ENCODE assay signal across 1 cellular context in the genomic region with DNA sequence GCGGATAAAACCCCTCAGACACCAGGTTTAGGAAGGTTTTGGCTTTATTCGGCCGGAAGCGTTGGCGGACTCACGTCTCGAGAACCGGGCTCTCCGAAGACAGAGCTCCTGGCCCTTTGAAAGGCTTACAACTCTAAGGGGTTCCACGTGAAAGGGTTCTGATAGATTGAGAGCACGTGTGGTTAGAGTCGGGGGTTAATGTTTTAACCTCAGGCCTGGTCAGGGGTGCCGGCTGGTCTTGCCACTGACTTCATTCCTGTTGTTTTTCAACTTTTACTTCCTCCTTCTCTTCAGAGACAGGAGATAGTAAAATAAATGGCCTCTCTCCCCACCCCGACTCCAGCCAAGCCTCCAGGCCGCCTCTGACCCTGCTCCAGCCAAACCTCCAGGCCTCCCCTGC.
TF ChIP-seq lines count a peak whose summit lies in the region.

No MANE protein-coding gene starts in this region.

TF ChIP-seq in HepG2, 621 proteins besides CTCF, POLR2A, EP300 and RAD21:
- TF ChIP-seq ATF1 (CRISPR knock-in tag; IDR thresholded peaks at IDR 0.05) (no peak), ZNF850 (CRISPR knock-in tag; conservative IDR thresholded peaks at IDR 0.05) (no peak), RBM39 (IDR thresholded peaks at IDR 0.05; ENCODE audit: low read depth, low read length, poor library complexity, severe bottlenecking) (no peak), TAF15 (IDR thresholded peaks at IDR 0.05; ENCODE audit: low read depth, low read length, poor library complexity, severe bottlenecking) (no peak), ZNF124 (CRISPR knock-in tag; IDR thresholded peaks at IDR 0.05) (no peak), FOSL1 (CRISPR knock-in tag; IDR thresholded peaks at IDR 0.05; ENCODE audit: borderline replicate concordance) (no peak), SP1 (IDR thresholded peaks at IDR 0.05) (no peak), SP1 (CRISPR knock-in tag; IDR thresholded peaks at IDR 0.05) (no peak), ZNF496 (CRISPR knock-in tag; IDR thresholded peaks at IDR 0.05; ENCODE audit: insufficient replicate concordance) (no peak), ZNF331 (CRISPR knock-in tag; IDR thresholded peaks at IDR 0.05) (no peak), ZNF747 (CRISPR knock-in tag; IDR thresholded peaks at IDR 0.05; ENCODE audit: borderline replicate concordance) (no peak), ZBTB1 (CRISPR knock-in tag; IDR thresholded peaks at IDR 0.05; ENCODE audit: borderline replicate concordance) (no peak), SIN3B (IDR thresholded peaks at IDR 0.05; ENCODE audit: low read length) (no peak), CHCHD3 (CRISPR knock-in tag; IDR thresholded peaks at IDR 0.05) (no peak)
- TF ChIP-seq, protein P1, sequence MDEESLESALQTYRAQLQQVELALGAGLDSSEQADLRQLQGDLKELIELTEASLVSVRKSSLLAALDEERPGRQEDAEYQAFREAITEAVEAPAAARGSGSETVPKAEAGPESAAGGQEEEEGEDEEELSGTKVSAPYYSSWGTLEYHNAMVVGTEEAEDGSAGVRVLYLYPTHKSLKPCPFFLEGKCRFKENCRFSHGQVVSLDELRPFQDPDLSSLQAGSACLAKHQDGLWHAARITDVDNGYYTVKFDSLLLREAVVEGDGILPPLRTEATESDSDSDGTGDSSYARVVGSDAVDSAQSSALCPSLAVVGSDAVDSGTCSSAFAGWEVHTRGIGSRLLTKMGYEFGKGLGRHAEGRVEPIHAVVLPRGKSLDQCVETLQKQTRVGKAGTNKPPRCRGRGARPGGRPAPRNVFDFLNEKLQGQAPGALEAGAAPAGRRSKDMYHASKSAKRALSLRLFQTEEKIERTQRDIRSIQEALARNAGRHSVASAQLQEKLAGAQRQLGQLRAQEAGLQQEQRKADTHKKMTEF (CRISPR knock-in tag; IDR thresholded peaks at IDR 0.05), result no peak
- TF ChIP-seq, protein P2, sequence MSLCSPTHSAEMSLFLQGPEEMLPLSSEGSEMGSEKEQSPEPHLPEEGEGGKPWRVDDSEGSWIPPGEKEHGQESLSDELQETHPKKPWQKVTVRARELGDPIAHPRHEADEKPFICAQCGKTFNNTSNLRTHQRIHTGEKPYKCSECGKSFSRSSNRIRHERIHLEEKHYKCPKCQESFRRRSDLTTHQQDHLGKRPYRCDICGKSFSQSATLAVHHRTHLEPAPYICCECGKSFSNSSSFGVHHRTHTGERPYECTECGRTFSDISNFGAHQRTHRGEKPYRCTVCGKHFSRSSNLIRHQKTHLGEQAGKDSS (CRISPR knock-in tag; IDR thresholded peaks at IDR 0.05; ENCODE audit: borderline replicate concordance, low read depth), result no peak
- TF ChIP-seq, protein P3, sequence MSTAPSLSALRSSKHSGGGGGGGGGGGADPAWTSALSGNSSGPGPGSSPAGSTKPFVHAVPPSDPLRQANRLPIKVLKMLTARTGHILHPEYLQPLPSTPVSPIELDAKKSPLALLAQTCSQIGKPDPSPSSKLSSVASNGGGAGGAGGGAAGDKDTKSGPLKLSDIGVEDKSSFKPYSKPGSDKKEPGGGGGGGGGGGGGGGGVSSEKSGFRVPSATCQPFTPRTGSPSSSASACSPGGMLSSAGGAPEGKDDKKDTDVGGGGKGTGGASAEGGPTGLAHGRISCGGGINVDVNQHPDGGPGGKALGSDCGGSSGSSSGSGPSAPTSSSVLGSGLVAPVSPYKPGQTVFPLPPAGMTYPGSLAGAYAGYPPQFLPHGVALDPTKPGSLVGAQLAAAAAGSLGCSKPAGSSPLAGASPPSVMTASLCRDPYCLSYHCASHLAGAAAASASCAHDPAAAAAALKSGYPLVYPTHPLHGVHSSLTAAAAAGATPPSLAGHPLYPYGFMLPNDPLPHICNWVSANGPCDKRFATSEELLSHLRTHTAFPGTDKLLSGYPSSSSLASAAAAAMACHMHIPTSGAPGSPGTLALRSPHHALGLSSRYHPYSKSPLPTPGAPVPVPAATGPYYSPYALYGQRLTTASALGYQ (CRISPR knock-in tag; IDR thresholded peaks at IDR 0.05), result no peak
- TF ChIP-seq, protein P4, sequence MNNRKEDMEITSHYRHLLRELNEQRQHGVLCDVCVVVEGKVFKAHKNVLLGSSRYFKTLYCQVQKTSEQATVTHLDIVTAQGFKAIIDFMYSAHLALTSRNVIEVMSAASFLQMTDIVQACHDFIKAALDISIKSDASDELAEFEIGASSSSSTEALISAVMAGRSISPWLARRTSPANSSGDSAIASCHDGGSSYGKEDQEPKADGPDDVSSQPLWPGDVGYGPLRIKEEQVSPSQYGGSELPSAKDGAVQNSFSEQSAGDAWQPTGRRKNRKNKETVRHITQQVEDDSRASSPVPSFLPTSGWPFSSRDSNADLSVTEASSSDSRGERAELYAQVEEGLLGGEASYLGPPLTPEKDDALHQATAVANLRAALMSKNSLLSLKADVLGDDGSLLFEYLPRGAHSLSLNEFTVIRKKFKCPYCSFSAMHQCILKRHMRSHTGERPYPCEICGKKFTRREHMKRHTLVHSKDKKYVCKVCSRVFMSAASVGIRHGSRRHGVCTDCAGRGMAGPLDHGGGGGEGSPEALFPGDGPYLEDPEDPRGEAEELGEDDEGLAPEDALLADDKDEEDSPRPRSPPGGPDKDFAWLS (CRISPR knock-in tag; IDR thresholded peaks at IDR 0.05; ENCODE audit: borderline replicate concordance), result no peak
TF ChIP-seq in HepG2: peak in this region for 0.
